Comparison of ENCODE assay signal across 18 cellular contexts in the genomic region with DNA sequence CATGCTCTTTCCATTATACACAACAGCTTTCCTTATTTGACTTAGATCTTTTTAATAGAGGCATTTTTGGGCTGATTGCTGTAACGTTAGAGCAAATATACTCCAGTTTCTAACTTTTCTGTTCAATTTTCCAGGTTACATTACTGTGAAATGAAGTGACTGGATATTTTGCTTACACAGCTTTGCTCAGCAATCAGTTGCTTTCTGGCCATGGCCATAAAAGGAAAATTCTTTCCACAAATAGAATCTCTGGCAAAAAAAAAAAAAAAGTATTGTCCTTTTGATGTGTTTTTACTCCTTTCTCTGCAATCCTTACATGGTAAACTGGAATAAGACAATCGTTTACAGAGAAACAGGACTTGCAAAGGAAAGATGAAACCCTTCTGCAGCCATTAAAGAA.
A peak's percentile ranks its signal among the peaks of the same experiment; 100 is the strongest.
DNase-seq lines count a peak whose midpoint lies in the region; ATAC-seq, FAIRE-seq and TF ChIP-seq lines count a peak whose summit lies in the region.
"Had no signal": no experiment of that assay in that cellular context is flagged by ENCODE, and none has a peak within 500 bp of the region (broad histone marks: within the 10 kb centered on the region; RNA-seq: fewer than 3 reads in every experiment).

No MANE protein-coding gene starts in this region.

- peak overlapping the region; percentile 63 for H3K4me2 ChIP-seq in PC-9

- H3K27ac ChIP-seq in PC-9 (peak overlapping the region; percentile 75), coronary artery (peak overlapping the region; percentile 69 to 76), muscle layer of colon (ENCODE audit: low read depth, low read length) (peak overlapping the region; percentile 64), transverse colon (peak overlapping the region; percentile 53 to 72 (median 62))
- H3K27ac ChIP-seq: spleen had no signal

- TF ChIP-seq POLR2A in transverse colon (IDR thresholded peaks at IDR 0.05), result no peak

- BruUV-seq in PC-9 (replicated peaks; lab: Mats Ljungman, UMichigan), result no TSS peak

- H3K9me3 ChIP-seq in PC-9 (ENCODE audit: insufficient read depth, low read depth) (no peaks in the 10 kb centered on the region), muscle layer of colon (ENCODE audit: low read length) (no peaks in the 10 kb centered on the region), transverse colon (no peaks in the 10 kb centered on the region), MG63 (no peaks in the 10 kb centered on the region)

- 42 to 44% methylated on average over 2 of the region's 2 CpGs for WGBS in transverse colon (ENCODE audit: low coverage in 1 of 2), 2 donors

- no peak for TF ChIP-seq CTCF in PC-9 (conservative IDR thresholded peaks at IDR 0.05)
- no peak for TF ChIP-seq CTCF in coronary artery (IDR thresholded peaks at IDR 0.05)
- TF ChIP-seq CTCF in transverse colon (IDR thresholded peaks at IDR 0.05), result no peak
- TF ChIP-seq CTCF in D721Med (IDR thresholded peaks at IDR 0.05; ENCODE audit: insufficient read depth, missing control alignments), result no peak

- H3K9me2 ChIP-seq in PC-9 (ENCODE audit: insufficient read depth), result 0 out of 2 replicates have a peak, but pooled peaks cover 4% of the 10 kb centered on the region

- CTCF ChIA-PET in PC-9 (lab: Charles Lee), result no interaction called here

- H4K20me1 ChIP-seq in PC-9 (ENCODE audit: insufficient read depth), result no peaks in the 10 kb centered on the region

- POLR2A ChIA-PET in PC-9 (lab: Charles Lee; ENCODE audit: unreplicated experiment), result interaction anchor here (0.5 to 0.9 kb wide), 2 partner anchors 7 to 146 kb away, joined by 3 to 5 read pairs; a partner anchor contains a TSS

- no peaks in the 10 kb centered on the region for H3K79me2 ChIP-seq in PC-9 (ENCODE audit: low read depth)

- H3K4me3 ChIP-seq in PC-9 (peak overlapping the region; percentile 21; the same call in 1 of the 2 replicates), coronary artery (peak overlapping the region; percentile 20), muscle layer of colon (ENCODE audit: low read depth in 1 of 2, low read length in 2 of 2) (peak overlapping the region in 1 of 2 donors; percentile 19), transverse colon (no peak overlapping the region), MG63 (no peak overlapping the region)
- H3K4me3 ChIP-seq: spleen had no signal

- H3K27me3 ChIP-seq in PC-9 (ENCODE audit: insufficient read depth, low read depth), result no peaks in the 10 kb centered on the region
- H3K27me3 ChIP-seq in muscle layer of colon (ENCODE audit: control insufficient read depth in 1 of 2, insufficient read depth in 2 of 2, low read length in 2 of 2), result no peaks in the 10 kb centered on the region
- H3K27me3 ChIP-seq in transverse colon, result no peaks in the 10 kb centered on the region
- H3K27me3 ChIP-seq in MG63, result no peaks in the 10 kb centered on the region
- H3K27me3 ChIP-seq: spleen had no signal

- no peak for TF ChIP-seq EP300 in transverse colon (IDR thresholded peaks at IDR 0.05; ENCODE audit: low read depth)

- ATAC-seq in GM18909 (IDR thresholded peaks at IDR 0.05; ENCODE audit: poor library complexity, unreplicated experiment), result no peak
- ATAC-seq: activated CD8-positive, alpha-beta memory T cell treated with anti-CD3 and anti-CD28 coated beads, Interleukin-2, amount 10 ng/mL, durations not matched to agents 7 days and 5 days; effector memory CD8-positive, alpha-beta T cell had no signal

- H3K4me1 ChIP-seq in PC-9 (replicated peaks; ENCODE audit: insufficient read depth), result peaks cover 39% of the 10 kb centered on the region
- H3K4me1 ChIP-seq in muscle layer of colon (ENCODE audit: insufficient read depth, low read length), result peaks cover 67% of the 10 kb centered on the region
- peaks cover 0 to 38% (median 9%) of the 10 kb centered on the region in 4 donors for H3K4me1 ChIP-seq in transverse colon
- H3K4me1 ChIP-seq: spleen had no signal

- no peak overlapping the region for H2AFZ ChIP-seq in PC-9

- H3K36me3 ChIP-seq in PC-9 (ENCODE audit: low read depth) (no peaks in the 10 kb centered on the region), muscle layer of colon (ENCODE audit: insufficient read depth, low read length) (no peaks in the 10 kb centered on the region), transverse colon (no peaks in the 10 kb centered on the region), MG63 (no peaks in the 10 kb centered on the region)
- H3K36me3 ChIP-seq: spleen had no signal

- intact Hi-C loops in PC-9 (cut with micrococcal nuclease; ENCODE audit: unreplicated experiment), result loop anchor here (1.0 to 10.0 kb wide), 4 partner anchors 39 to 148 kb away; no protein-coding TSS in a partner anchor
- intact Hi-C loops in transverse colon (cut with DNase I; ENCODE audit: low total_unique reads), result no loop called here

- no peak overlapping the region for H3K9ac ChIP-seq in muscle layer of colon (ENCODE audit: low read length)

- peak in 1 of 2 experiments; percentile 35 for DNase-seq in PC-9
- DNase-seq in coronary artery (ENCODE audit: low spot score), result no peak
- DNase-seq in transverse colon, result no peak
- DNase-seq in MG63, result no peak
- DNase-seq in NCI-H345 treated with DMSO at 0.1 percent for 48 hours (lab: John Stamatoyannopoulos, UW; ENCODE audit: unreplicated experiment), result no peak
- no peak for DNase-seq in D721Med (ENCODE audit: insufficient read length, low spot score)
- DNase-seq: activated CD4-positive, alpha-beta T cell treated with anti-CD3 and anti-CD28 coated beads for 1 hour; activated CD8-positive, alpha-beta memory T cell treated with anti-CD3 and anti-CD28 coated beads, Interleukin-2, amount 10 ng/mL, durations not matched to agents 7 days and 5 days; effector memory CD8-positive, alpha-beta T cell; NCI-H187 treated with DMSO at 0.1 percent for 48 hours; NCI-H510A; nephron progenitor cell; RPMI8226; spleen; stimulated activated CD4-positive, alpha-beta T cell treated with anti-CD3 and anti-CD28 coated beads, Interleukin-4, amount 100 ng/mL, for 4 hours; substantia nigra had no signal

- peaks cover 25% of the 10 kb centered on the region for H3F3A ChIP-seq in PC-9 (ENCODE audit: insufficient read depth, low read depth)

- no peak for FAIRE-seq in D721Med (lab: Jason Lieb, UNC)

- in situ Hi-C loops in transverse colon (cut with MboI; ENCODE audit: low pct_ligation_motif_present in 1 of 4, low pct_unique_long_range_greater_than_20kb in 1 of 4, low sequenced_read_pairs in 3 of 4), result no loop called here

Comparison
In these comparisons a context has a peak if more than half of its experiments do, and no peak if none do; other contexts are left out.
1. H3K4me3 ChIP-seq: peak in PC-9 (single experiment) and coronary artery (single experiment); none in transverse colon (0 of 4) and MG63 (single experiment).
2. Peak in every context shown above with its lines, with median percentiles within 50 percentile points of each other: H3K27ac ChIP-seq.